In the genomic region with DNA sequence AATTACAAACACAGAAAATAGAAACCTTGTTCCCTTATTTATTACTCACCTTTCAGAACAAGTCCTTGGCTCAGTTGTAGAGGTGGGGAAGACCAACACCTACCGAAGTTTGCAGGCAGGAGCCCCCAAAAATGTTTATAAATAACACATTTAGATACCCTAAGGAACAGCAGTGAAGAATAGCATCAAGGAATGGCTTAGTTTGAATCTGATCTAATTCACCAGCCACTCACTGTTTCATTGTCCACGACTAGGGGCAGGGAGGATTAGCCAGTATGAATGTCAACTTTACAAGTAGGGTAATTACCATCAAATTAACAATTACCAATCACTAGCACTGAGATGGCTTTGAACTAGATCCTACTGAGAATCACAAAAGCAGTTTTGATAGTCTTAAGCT, we compare ENCODE assay signal across 17 cellular contexts.
DNase-seq lines count a peak whose midpoint lies in the region; ATAC-seq, FAIRE-seq and TF ChIP-seq lines count a peak whose summit lies in the region.
"Had no signal": no experiment of that assay in that cellular context is flagged by ENCODE, and none has a peak within 500 bp of the region (broad histone marks: within the 10 kb centered on the region; RNA-seq: fewer than 3 reads in every experiment).

No MANE protein-coding gene starts in this region.

- no peak overlapping the region for H3K27ac Mint-ChIP-seq in activated CD4-positive, alpha-beta T cell treated with anti-CD3 and anti-CD28 coated beads, Interleukin-2, amount 10 ng/mL, durations not matched to agents 24 days and 14 days
- H3K27ac Mint-ChIP-seq in activated CD4-positive, alpha-beta T cell treated with anti-CD3 and anti-CD28 coated beads, Interleukin-2, amount 10 ng/mL, durations not matched to agents 7 days and 5 days = no peak overlapping the region
- peak overlapping the region; percentile 76 for H3K27ac Mint-ChIP-seq in progenitor cell of endocrine pancreas
- H3K27ac Mint-ChIP-seq: CD4-positive, alpha-beta T cell; IgD-negative memory B cell had no signal

- CTCF ChIA-PET in activated CD4-positive, alpha-beta T cell treated with anti-CD3 and anti-CD28 coated beads, Interleukin-2, amount 10 ng/mL, durations not matched to agents 7 days and 5 days (lab: Charles Lee) = no interaction called here

- H3K9me3 Mint-ChIP-seq in activated CD4-positive, alpha-beta T cell treated with anti-CD3 and anti-CD28 coated beads, Interleukin-2, amount 10 ng/mL, durations not matched to agents 24 days and 14 days = no peaks in the 10 kb centered on the region
- no peaks in the 10 kb centered on the region for H3K9me3 Mint-ChIP-seq in activated CD4-positive, alpha-beta T cell treated with anti-CD3 and anti-CD28 coated beads, Interleukin-2, amount 10 ng/mL, durations not matched to agents 7 days and 5 days
- no peaks in the 10 kb centered on the region for H3K9me3 Mint-ChIP-seq in progenitor cell of endocrine pancreas (ENCODE audit: low read depth)
- H3K9me3 Mint-ChIP-seq: CD4-positive, alpha-beta T cell; IgD-negative memory B cell had no signal

- peak; percentile 19 for DNase-seq in activated CD4-positive, alpha-beta T cell treated with anti-CD3 and anti-CD28 coated beads, Interleukin-2, amount 10 ng/mL, durations not matched to agents 24 days and 14 days
- DNase-seq in activated CD4-positive, alpha-beta T cell treated with anti-CD3 and anti-CD28 coated beads, Interleukin-2, amount 10 ng/mL, durations not matched to agents 7 days and 5 days = no peak
- DNase-seq in GM12891 (ENCODE audit: insufficient read length, low spot score) (no peak), NCI-H69 (lab: John Stamatoyannopoulos, UW) (peak; percentile 21), progenitor cell of endocrine pancreas (ENCODE audit: low spot score, unreplicated experiment) (no peak)
- DNase-seq: ACHN; BE2C; C1 segment of cervical spinal cord; Caco-2; CD4-positive, alpha-beta T cell; KBM-7 had no signal

- TF ChIP-seq CTCF in progenitor cell of endocrine pancreas (IDR thresholded peaks at IDR 0.05; ENCODE audit: unreplicated experiment) = no peak

- ATAC-seq in HG02840 (IDR thresholded peaks at IDR 0.05; ENCODE audit: low FRiP score, unreplicated experiment) = no peak
- ATAC-seq in HG03432 (IDR thresholded peaks at IDR 0.05; ENCODE audit: unreplicated experiment) = no peak

- TF ChIP-seq POLR2A in GM12891 (IDR thresholded peaks at IDR 0.05; ENCODE audit: low read depth, low read length) = no peak

- H3K4me1 Mint-ChIP-seq in activated CD4-positive, alpha-beta T cell treated with anti-CD3 and anti-CD28 coated beads, Interleukin-2, amount 10 ng/mL, durations not matched to agents 24 days and 14 days = peaks cover 1% of the 10 kb centered on the region
- peaks cover 3% of the 10 kb centered on the region for H3K4me1 Mint-ChIP-seq in activated CD4-positive, alpha-beta T cell treated with anti-CD3 and anti-CD28 coated beads, Interleukin-2, amount 10 ng/mL, durations not matched to agents 7 days and 5 days
- H3K4me1 Mint-ChIP-seq in progenitor cell of endocrine pancreas (ENCODE audit: low read depth) = peaks cover 21% of the 10 kb centered on the region
- H3K4me1 Mint-ChIP-seq: IgD-negative memory B cell had no signal

- POLR2A ChIA-PET in activated CD4-positive, alpha-beta T cell treated with anti-CD3 and anti-CD28 coated beads, Interleukin-2, amount 10 ng/mL, durations not matched to agents 7 days and 5 days (lab: Charles Lee) = no interaction called here

- FAIRE-seq in GM12891 (lab: Jason Lieb, UNC) = peak; percentile 66
- FAIRE-seq: A204.1, D721Med, HTR-8/SVneo had no signal

- peaks cover 38% of the 10 kb centered on the region for H3K36me3 Mint-ChIP-seq in activated CD4-positive, alpha-beta T cell treated with anti-CD3 and anti-CD28 coated beads, Interleukin-2, amount 10 ng/mL, durations not matched to agents 24 days and 14 days (ENCODE audit: low read depth)
- H3K36me3 Mint-ChIP-seq in activated CD4-positive, alpha-beta T cell treated with anti-CD3 and anti-CD28 coated beads, Interleukin-2, amount 10 ng/mL, durations not matched to agents 7 days and 5 days (ENCODE audit: low read depth) = peaks cover 25% of the 10 kb centered on the region
- peaks cover 13% of the 10 kb centered on the region for H3K36me3 Mint-ChIP-seq in progenitor cell of endocrine pancreas (ENCODE audit: insufficient read depth)

- intact Hi-C loops in activated CD4-positive, alpha-beta T cell treated with anti-CD3 and anti-CD28 coated beads, Interleukin-2, amount 10 ng/mL, durations not matched to agents 24 days and 14 days (cut with micrococcal nuclease) = no loop called here

- H3K4me3 Mint-ChIP-seq in activated CD4-positive, alpha-beta T cell treated with anti-CD3 and anti-CD28 coated beads, Interleukin-2, amount 10 ng/mL, durations not matched to agents 24 days and 14 days = no peak overlapping the region
- no peak overlapping the region for H3K4me3 Mint-ChIP-seq in activated CD4-positive, alpha-beta T cell treated with anti-CD3 and anti-CD28 coated beads, Interleukin-2, amount 10 ng/mL, durations not matched to agents 7 days and 5 days
- no peak overlapping the region for H3K4me3 Mint-ChIP-seq in progenitor cell of endocrine pancreas (ENCODE audit: low read depth)
- H3K4me3 Mint-ChIP-seq: CD4-positive, alpha-beta T cell; IgD-negative memory B cell had no signal

- H3K27me3 Mint-ChIP-seq in activated CD4-positive, alpha-beta T cell treated with anti-CD3 and anti-CD28 coated beads, Interleukin-2, amount 10 ng/mL, durations not matched to agents 24 days and 14 days = no peaks in the 10 kb centered on the region
- no peaks in the 10 kb centered on the region for H3K27me3 Mint-ChIP-seq in activated CD4-positive, alpha-beta T cell treated with anti-CD3 and anti-CD28 coated beads, Interleukin-2, amount 10 ng/mL, durations not matched to agents 7 days and 5 days
- H3K27me3 Mint-ChIP-seq in progenitor cell of endocrine pancreas = no peaks in the 10 kb centered on the region
- H3K27me3 Mint-ChIP-seq: CD4-positive, alpha-beta T cell; IgD-negative memory B cell had no signal

TF ChIP-seq in GM12891, 5 proteins besides CTCF, POLR2A, EP300 and RAD21:
- TF ChIP-seq POLR2AphosphoS5 (IDR thresholded peaks at IDR 0.05; ENCODE audit: low read depth, low read length) (0 out of 2 replicates have a peak, but pooled peaks have one; percentile 44), POU2F2 (IDR thresholded peaks at IDR 0.05; ENCODE audit: low read depth, low read length) (no peak), SPI1 (IDR thresholded peaks at IDR 0.05; ENCODE audit: low read depth, low read length) (no peak), TAF1 (IDR thresholded peaks at IDR 0.05; ENCODE audit: low read depth, low read length) (no peak)

Comparison
In these comparisons a context has a peak if more than half of its experiments do, and no peak if none do; other contexts are left out.
1. DNase-seq: peak in activated CD4-positive, alpha-beta T cell treated with anti-CD3 and anti-CD28 coated beads, Interleukin-2, amount 10 ng/mL, durations not matched to agents 24 days and 14 days (single experiment) and NCI-H69 (single experiment); none in activated CD4-positive, alpha-beta T cell treated with anti-CD3 and anti-CD28 coated beads, Interleukin-2, amount 10 ng/mL, durations not matched to agents 7 days and 5 days (single experiment), GM12891 (single experiment) and progenitor cell of endocrine pancreas (single experiment).